ENCODE assay signal across 1 cellular context in genomic region chr5:92885950-92886349, GRCh38.
TF ChIP-seq lines count a peak whose summit lies in the region.

No MANE protein-coding gene starts in this region.

TF ChIP-seq in HCT116, 20 proteins besides CTCF, POLR2A, EP300 and RAD21 (continued from another document):
- TF ChIP-seq ZBTB33 (IDR thresholded peaks at IDR 0.05; ENCODE audit: extremely low read depth, insufficient replicate concordance, low read length) (no peak), ZNF274 (IDR thresholded peaks at IDR 0.05; ENCODE audit: low read depth, low read length) (no peak), FOSL1 (IDR thresholded peaks at IDR 0.05; ENCODE audit: low read depth) (no peak), EZH2 (IDR thresholded peaks at IDR 0.05) (no peak)
